Comparison of ENCODE assay signal across 8 cellular contexts in the genomic region with DNA sequence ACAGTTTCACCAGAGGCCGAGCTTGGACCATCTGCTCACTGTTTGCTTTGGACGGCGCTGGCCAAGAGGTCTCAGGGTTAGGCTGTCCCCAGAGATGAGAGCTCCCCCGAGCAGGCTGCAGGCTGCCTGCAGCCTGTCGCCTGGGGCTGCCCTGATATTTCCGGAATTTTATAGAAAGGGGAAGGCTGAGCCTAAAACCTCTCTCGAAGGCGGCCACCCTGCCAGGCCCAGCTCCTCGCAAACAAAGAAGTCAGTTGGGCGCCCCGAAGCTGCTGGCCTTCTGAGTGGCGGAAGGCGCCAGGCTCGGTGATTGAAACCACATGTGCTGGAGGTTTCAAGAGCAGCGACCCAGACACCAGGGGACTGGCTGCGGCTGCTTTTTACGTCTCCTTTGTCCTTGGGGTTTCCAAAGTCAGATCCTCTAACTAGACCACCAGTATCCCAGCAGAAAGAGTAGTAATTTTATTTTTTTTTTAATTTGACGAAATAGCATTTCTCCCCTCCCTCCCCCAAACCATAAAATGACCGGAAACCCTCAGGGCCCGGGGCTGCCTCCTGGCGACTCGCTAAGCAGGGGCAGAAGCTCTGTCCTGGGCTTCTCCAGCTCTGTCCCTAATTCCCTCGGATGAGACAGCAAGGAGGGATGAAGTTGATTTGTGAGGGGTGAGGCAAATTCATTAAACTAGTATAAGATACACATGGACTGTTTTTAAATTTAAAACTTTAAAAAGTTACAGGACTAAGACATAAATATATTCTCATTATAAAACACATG. TPM values are rescaled to one million over a fixed set of nuclear protein-coding genes. Genes with fewer than 3 reads are reported as not detected.
DNase-seq lines count a peak whose midpoint lies in the region; TF ChIP-seq lines count a peak whose summit lies in the region.

No MANE protein-coding gene starts in this region.

- no peak for TF ChIP-seq POLR2A in spleen (IDR thresholded peaks at IDR 0.05)

- intact Hi-C loops in spleen (cut with DNase I; ENCODE audit: low total_unique reads), result no loop called here
- intact Hi-C loops in activated T-helper 2 cell treated with anti-CD3 and anti-CD28 coated beads, Interferon-gamma antibody, Interleukin-2, Interleukin-4, amounts not matched to agents 10 μg/mL and 5 μg/mL and 100 μg/mL, durations not matched to agents 14 hours and 24 hours and 36 hours (cut with micrococcal nuclease), result no loop called here

- 21 to 41% (median 31%) methylated on average over 22 to 23 of the region's 23 CpGs for WGBS in spleen, 5 donors

- H3K27me3 Mint-ChIP-seq in activated T-helper 2 cell treated with anti-CD3 and anti-CD28 coated beads, Interferon-gamma antibody, Interleukin-2, Interleukin-4, amounts not matched to agents 10 μg/mL and 5 μg/mL and 100 μg/mL, durations not matched to agents 14 hours and 24 hours and 36 hours (ENCODE audit: low read depth), result no peaks in the 10 kb centered on the region

- H3K4me3 ChIP-seq in iPS-20b (ENCODE audit: low read length), result no peak overlapping the region; the same call in 1 of the 2 replicates
- peak overlapping the region in 1 of 8 donors; percentile 24 for H3K4me3 ChIP-seq in spleen

- no peaks in the 10 kb centered on the region for H3K9me3 Mint-ChIP-seq in activated T-helper 2 cell treated with anti-CD3 and anti-CD28 coated beads, Interferon-gamma antibody, Interleukin-2, Interleukin-4, amounts not matched to agents 10 μg/mL and 5 μg/mL and 100 μg/mL, durations not matched to agents 14 hours and 24 hours and 36 hours

- peak overlapping the region; percentile 73; the same call in 1 of the 2 replicates for H3K9ac ChIP-seq in iPS-20b (ENCODE audit: low read depth, low read length)

- no peaks in the 10 kb centered on the region for H3K27me3 ChIP-seq in iPS-20b (ENCODE audit: insufficient read depth, low read length)
- H3K27me3 ChIP-seq in spleen (replicated peaks in 1 of 7), result no peaks in the 10 kb centered on the region

- peaks cover 9% of the 10 kb centered on the region; the same call in 1 of the 2 replicates for H3K4me1 ChIP-seq in iPS-20b (ENCODE audit: insufficient read depth, low read length)
- H3K4me1 ChIP-seq in spleen, result peaks cover 0 to 20% (median 7%) of the 10 kb centered on the region in 6 donors

- DNase-seq in GM19238 (ENCODE audit: insufficient read length, low spot score), result peak; percentile 10
- peak; percentile 63 for DNase-seq in amniotic stem cell (lab: John Stamatoyannopoulos, UW)
- peak; percentile 80 for DNase-seq in spleen
- no peak for DNase-seq in activated T-helper 2 cell treated with anti-CD3 and anti-CD28 coated beads, Interferon-gamma antibody, Interleukin-2, Interleukin-4, amounts not matched to agents 10 μg/mL and 5 μg/mL and 100 μg/mL, durations not matched to agents 14 hours and 24 hours and 36 hours (ENCODE audit: low spot score)
- DNase-seq in NCI-H2081 treated with DMSO at 0.1 percent for 48 hours (lab: John Stamatoyannopoulos, UW), result no peak
- no peak for DNase-seq in cerebellar nuclear complex (lab: John Stamatoyannopoulos, UW)
- DNase-seq in NCI-H1930 (lab: John Stamatoyannopoulos, UW), result no peak

- H3K27ac Mint-ChIP-seq in activated T-helper 2 cell treated with anti-CD3 and anti-CD28 coated beads, Interferon-gamma antibody, Interleukin-2, Interleukin-4, amounts not matched to agents 10 μg/mL and 5 μg/mL and 100 μg/mL, durations not matched to agents 14 hours and 24 hours and 36 hours, result no peak overlapping the region

- TF ChIP-seq CTCF in spleen (IDR thresholded peaks at IDR 0.05 in 8 of 11, conservative IDR thresholded peaks at IDR 0.05 in 3 of 11), result no peak

- H3K4me1 Mint-ChIP-seq in activated T-helper 2 cell treated with anti-CD3 and anti-CD28 coated beads, Interferon-gamma antibody, Interleukin-2, Interleukin-4, amounts not matched to agents 10 μg/mL and 5 μg/mL and 100 μg/mL, durations not matched to agents 14 hours and 24 hours and 36 hours (ENCODE audit: low read depth), result no peaks in the 10 kb centered on the region

- H3K9me3 ChIP-seq in iPS-20b (ENCODE audit: insufficient read depth, low read depth, low read length) (no peaks in the 10 kb centered on the region), spleen (no peaks in the 10 kb centered on the region)

- H3K27ac ChIP-seq in iPS-20b (ENCODE audit: low read length), result no peak overlapping the region
- H3K27ac ChIP-seq in spleen, result peak overlapping the region in 7 of 8 donors; percentile 33 to 73 (median 64)

- H3K36me3 ChIP-seq in iPS-20b (ENCODE audit: insufficient read depth, low read depth, low read length), result no peaks in the 10 kb centered on the region
- H3K36me3 ChIP-seq in spleen, result no peaks in the 10 kb centered on the region

- H3K4me3 Mint-ChIP-seq in activated T-helper 2 cell treated with anti-CD3 and anti-CD28 coated beads, Interferon-gamma antibody, Interleukin-2, Interleukin-4, amounts not matched to agents 10 μg/mL and 5 μg/mL and 100 μg/mL, durations not matched to agents 14 hours and 24 hours and 36 hours (ENCODE audit: low read depth), result no peak overlapping the region

- H3K36me3 Mint-ChIP-seq in activated T-helper 2 cell treated with anti-CD3 and anti-CD28 coated beads, Interferon-gamma antibody, Interleukin-2, Interleukin-4, amounts not matched to agents 10 μg/mL and 5 μg/mL and 100 μg/mL, durations not matched to agents 14 hours and 24 hours and 36 hours (ENCODE audit: low read depth), result no peaks in the 10 kb centered on the region

RNA-seq across cellular contexts. Expression of gene CLMP, which starts 57.4 kb away (rescaled TPM):
- 10 to 100 TPM in 6 of 7 donors, 1 to 10 TPM in 1; 8.5 to 36.5 (median 21.1) TPM for total RNA-seq in spleen
- polyA plus RNA-seq in spleen, result 1 to 10 TPM; 3.1 to 4.1 (median 3.6) TPM
- total RNA-seq in activated T-helper 2 cell treated with anti-CD3 and anti-CD28 coated beads, Interferon-gamma antibody, Interleukin-2, Interleukin-4, amounts not matched to agents 10 μg/mL and 5 μg/mL and 100 μg/mL, durations not matched to agents 14 hours and 24 hours and 36 hours, result 0.05 and 0.11 TPM in 2 replicates

Comparison
In these comparisons a context has a peak if more than half of its experiments do, and no peak if none do; other contexts are left out.
1. DNase-seq: peak in GM19238 (single experiment), amniotic stem cell (single experiment) and spleen (single experiment); none in activated T-helper 2 cell treated with anti-CD3 and anti-CD28 coated beads, Interferon-gamma antibody, Interleukin-2, Interleukin-4, amounts not matched to agents 10 μg/mL and 5 μg/mL and 100 μg/mL, durations not matched to agents 14 hours and 24 hours and 36 hours (single experiment), NCI-H2081 treated with DMSO at 0.1 percent for 48 hours (single experiment), cerebellar nuclear complex (0 of 2) and NCI-H1930 (0 of 2).